ENCODE assay signal across 11 cellular contexts in the genomic region with DNA sequence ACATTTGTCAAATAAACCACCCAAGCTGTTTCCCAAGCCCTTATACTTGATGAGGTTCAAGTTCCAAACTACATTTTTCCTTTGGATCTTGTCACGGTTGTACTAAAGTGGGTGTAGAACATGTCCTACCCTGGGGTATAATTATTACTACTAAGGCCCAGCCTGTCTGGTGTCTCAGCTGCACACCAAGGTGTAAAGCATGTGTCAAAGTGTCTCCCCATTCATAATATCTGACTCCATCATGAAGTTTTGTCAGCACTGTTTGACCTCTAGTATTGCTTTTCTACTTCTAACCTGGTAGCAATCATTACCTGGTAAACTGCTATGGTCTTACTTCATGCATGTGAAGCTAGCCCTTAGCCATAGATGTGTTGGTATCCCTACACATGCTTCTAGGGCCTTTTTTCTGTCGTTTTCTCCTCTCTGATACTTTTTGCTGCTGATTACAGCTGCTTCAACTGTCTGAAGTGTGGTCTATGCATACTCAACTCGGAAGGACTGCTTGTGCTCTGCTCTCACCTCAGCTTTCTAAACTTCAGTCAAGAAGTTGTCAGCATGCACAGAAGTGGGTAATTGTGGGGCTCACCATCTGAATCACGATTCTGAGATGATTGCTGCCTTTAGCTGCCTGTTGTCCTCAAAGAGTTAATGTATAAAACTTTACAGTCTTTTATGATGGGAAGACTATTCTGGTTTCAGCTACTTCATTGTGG.
DNase-seq lines count a peak whose midpoint lies in the region; ATAC-seq, FAIRE-seq and TF ChIP-seq lines count a peak whose summit lies in the region.
"Had no signal": no experiment of that assay in that cellular context is flagged by ENCODE, and none has a peak within 500 bp of the region (broad histone marks: within the 10 kb centered on the region; RNA-seq: fewer than 3 reads in every experiment).

No MANE protein-coding gene starts in this region.

- H2AFZ ChIP-seq in K562 (ENCODE audit: low read depth, low read length), result peak overlapping the region; percentile 34; the same call in 1 of the 2 replicates

- CTCF ChIA-PET in K562 (lab: Yijun Ruan, JAX; ENCODE audit: low intra/inter-chr PET ratio), result no interaction called here

- DNase-seq in K562 (ENCODE audit: extremely low read depth in 1 of 4, low spot score in 3 of 4) (no peak), right atrium auricular region (ENCODE audit: low spot score) (no peak), activated gamma-delta T cell (lab: John Stamatoyannopoulos, UW) (no peak), NCI-H2107 (lab: John Stamatoyannopoulos, UW) (no peak)
- DNase-seq: adrenal gland, DMS79, nucleus accumbens had no signal

- FAIRE-seq in K562 (lab: Jason Lieb, UNC), result no peak

- no peaks in the 10 kb centered on the region for H4K20me1 ChIP-seq in K562 (replicated peaks; ENCODE audit: control insufficient read depth, insufficient read depth, low read length)

- H3K4me3 ChIP-seq in K562 (no peak overlapping the region), right atrium auricular region (no peak overlapping the region), gastroesophageal sphincter (no peak overlapping the region)
- H3K4me3 ChIP-seq: adrenal gland had no signal

- no peaks in the 10 kb centered on the region for H3K9me1 ChIP-seq in K562 (ENCODE audit: control insufficient read depth, insufficient read depth, low read length)

- H3K4me2 ChIP-seq in K562 (ENCODE audit: insufficient read depth, low read length), result no peak overlapping the region

- H3K9me3 ChIP-seq in K562 (replicated peaks; ENCODE audit: control insufficient read depth, insufficient read depth, low read depth, low read length) (no peaks in the 10 kb centered on the region), right atrium auricular region (no peaks in the 10 kb centered on the region), gastroesophageal sphincter (no peaks in the 10 kb centered on the region)
- H3K9me3 ChIP-seq: adrenal gland had no signal

- no TSS peak for BruUV-seq in K562 (replicated peaks; lab: Mats Ljungman, UMichigan)

- peak; percentile 69 for ATAC-seq in GM18498 (IDR thresholded peaks at IDR 0.05; ENCODE audit: unreplicated experiment)
- ATAC-seq in GM21390 (IDR thresholded peaks at IDR 0.05; ENCODE audit: unreplicated experiment), result peak; percentile 69
- peak; percentile 79 for ATAC-seq in HG03432 (IDR thresholded peaks at IDR 0.05; ENCODE audit: unreplicated experiment)
- ATAC-seq in K562, result peak; percentile 26
- ATAC-seq in gastroesophageal sphincter, result no peak

- POLR2A ChIA-PET in K562 (lab: Yijun Ruan, JAX), result interaction anchor here (0.6 to 1.5 kb wide), 6 partner anchors 10 to 766 kb away, joined by 3 to 6 read pairs (median 3); no protein-coding TSS in a partner anchor

- TF ChIP-seq CTCF in K562 (IDR thresholded peaks at IDR 0.05 in 2 of 3, conservative IDR thresholded peaks at IDR 0.05 in 1 of 3; ENCODE audit: insufficient read depth in 2 of 3, low read depth in 1 of 3, low read length in 3 of 3) (no peak), right atrium auricular region (IDR thresholded peaks at IDR 0.05) (no peak), gastroesophageal sphincter (IDR thresholded peaks at IDR 0.05) (no peak)

- no peak overlapping the region for H3K9ac ChIP-seq in K562 (ENCODE audit: insufficient read depth in 1 of 2, low read depth in 2 of 2, low read length in 2 of 2)

- TF ChIP-seq EP300 in K562 (IDR thresholded peaks at IDR 0.05; ENCODE audit: low read length) (no peak), gastroesophageal sphincter (IDR thresholded peaks at IDR 0.05) (no peak)

- peaks cover 7% of the 10 kb centered on the region for H3K79me2 ChIP-seq in K562 (ENCODE audit: control insufficient read depth, insufficient read depth, low read length)

- no peak for TF ChIP-seq POLR2A in K562 (conservative IDR thresholded peaks at IDR 0.05)
- TF ChIP-seq POLR2A in gastroesophageal sphincter (IDR thresholded peaks at IDR 0.05), result no peak

- H3K4me1 ChIP-seq in K562 (replicated peaks in 1 of 2; ENCODE audit: control insufficient read depth in 2 of 2, insufficient read depth in 2 of 2, low read length in 2 of 2), result peaks cover 0 to 2% of the 10 kb centered on the region in 2 experiments; a peak in 2 of 5 replicates
- no peaks in the 10 kb centered on the region for H3K4me1 ChIP-seq in right atrium auricular region
- H3K4me1 ChIP-seq in gastroesophageal sphincter, result no peaks in the 10 kb centered on the region
- H3K4me1 ChIP-seq: adrenal gland had no signal

- intact Hi-C loops in K562 (cut with micrococcal nuclease), result loop anchor here (10.0 kb wide), 2 partner anchors 216 to 306 kb away; no protein-coding TSS in a partner anchor

- WGBS in K562 (ENCODE audit: insufficient coverage, low coverage, missing lambda C conversion rate), result 28% methylated on average over 4 of the region's 4 CpGs
- WGBS in gastroesophageal sphincter (ENCODE audit: low coverage in 1 of 2), 2 donors, result 63 to 64% methylated on average over 3 to 4 of the region's 4 CpGs

- H3K36me3 ChIP-seq in K562 (ENCODE audit: control insufficient read depth, insufficient read depth, low read length) (no peaks in the 10 kb centered on the region), right atrium auricular region (no peaks in the 10 kb centered on the region), gastroesophageal sphincter (no peaks in the 10 kb centered on the region)
- H3K36me3 ChIP-seq: adrenal gland had no signal

- H3K27ac ChIP-seq in K562 (ENCODE audit: extremely low read depth, low read depth, low read length) (no peak overlapping the region), right atrium auricular region (no peak overlapping the region), gastroesophageal sphincter (no peak overlapping the region)
- H3K27ac ChIP-seq: adrenal gland had no signal

- H3K27me3 ChIP-seq in K562 (ENCODE audit: control insufficient read depth in 2 of 2, insufficient read depth in 2 of 2, low read length in 2 of 2), result no peaks in the 10 kb centered on the region
- no peaks in the 10 kb centered on the region for H3K27me3 ChIP-seq in right atrium auricular region
- H3K27me3 ChIP-seq in gastroesophageal sphincter, result no peaks in the 10 kb centered on the region
- H3K27me3 ChIP-seq: adrenal gland had no signal

- in situ Hi-C loops in K562 (cut with MboI), result no loop called here

- no peak for TF ChIP-seq RAD21 in K562 (CRISPR knock-in tag; conservative IDR thresholded peaks at IDR 0.05 in 1 of 2, IDR thresholded peaks at IDR 0.05 in 1 of 2)

TF ChIP-seq in K562, 482 proteins besides CTCF, POLR2A, EP300 and RAD21 (continues in another document):
- TF ChIP-seq, protein P1, sequence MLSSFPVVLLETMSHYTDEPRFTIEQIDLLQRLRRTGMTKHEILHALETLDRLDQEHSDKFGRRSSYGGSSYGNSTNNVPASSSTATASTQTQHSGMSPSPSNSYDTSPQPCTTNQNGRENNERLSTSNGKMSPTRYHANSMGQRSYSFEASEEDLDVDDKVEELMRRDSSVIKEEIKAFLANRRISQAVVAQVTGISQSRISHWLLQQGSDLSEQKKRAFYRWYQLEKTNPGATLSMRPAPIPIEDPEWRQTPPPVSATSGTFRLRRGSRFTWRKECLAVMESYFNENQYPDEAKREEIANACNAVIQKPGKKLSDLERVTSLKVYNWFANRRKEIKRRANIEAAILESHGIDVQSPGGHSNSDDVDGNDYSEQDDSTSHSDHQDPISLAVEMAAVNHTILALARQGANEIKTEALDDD (IDR thresholded peaks at IDR 0.05), result 0 out of 2 replicates have a peak, but pooled peaks have one; percentile 17
- no peak for TF ChIP-seq CUX1 (CRISPR knock-in tag; IDR thresholded peaks at IDR 0.05)
- TF ChIP-seq, protein P2, sequence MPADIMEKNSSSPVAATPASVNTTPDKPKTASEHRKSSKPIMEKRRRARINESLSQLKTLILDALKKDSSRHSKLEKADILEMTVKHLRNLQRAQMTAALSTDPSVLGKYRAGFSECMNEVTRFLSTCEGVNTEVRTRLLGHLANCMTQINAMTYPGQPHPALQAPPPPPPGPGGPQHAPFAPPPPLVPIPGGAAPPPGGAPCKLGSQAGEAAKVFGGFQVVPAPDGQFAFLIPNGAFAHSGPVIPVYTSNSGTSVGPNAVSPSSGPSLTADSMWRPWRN (IDR thresholded peaks at IDR 0.05; ENCODE audit: low read depth), result no peak
- no peak for TF ChIP-seq POLR2H (tag; IDR thresholded peaks at IDR 0.05; ENCODE audit: low read depth)
- TF ChIP-seq ZNF121 (CRISPR knock-in tag; conservative IDR thresholded peaks at IDR 0.05), result no peak
